In the genomic region with DNA sequence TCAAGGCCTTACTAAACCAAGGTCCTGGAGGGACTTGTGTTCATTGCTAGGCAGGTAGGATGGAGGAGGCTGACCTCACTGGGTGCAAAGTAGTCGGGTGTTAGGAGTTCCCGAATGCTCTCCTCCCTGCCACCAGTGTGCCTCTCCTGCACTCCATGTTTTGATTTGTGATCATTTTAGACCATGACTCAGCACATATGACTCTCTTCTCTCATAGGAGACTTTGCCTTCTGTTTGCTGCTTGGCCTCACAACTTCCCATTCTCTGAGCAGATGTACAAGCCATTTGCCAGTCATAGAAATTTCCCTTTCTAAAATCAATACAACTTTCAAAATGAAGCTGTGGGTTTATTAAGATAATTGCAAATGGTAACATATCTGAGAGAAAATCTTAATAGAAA, we compare ENCODE assay signal across 22 cellular contexts. TPM values are rescaled to one million over a fixed set of nuclear protein-coding genes. Genes with fewer than 3 reads are reported as not detected.
DNase-seq lines count a peak whose midpoint lies in the region; ATAC-seq and TF ChIP-seq lines count a peak whose summit lies in the region.
"Had no signal": no experiment of that assay in that cellular context is flagged by ENCODE, and none has a peak within 500 bp of the region (broad histone marks: within the 10 kb centered on the region; RNA-seq: fewer than 3 reads in every experiment).

No MANE protein-coding gene starts in this region.

- intact Hi-C loops in PC-9 (cut with micrococcal nuclease; ENCODE audit: unreplicated experiment) (no loop called here), Right ventricle myocardium superior (cut with DNase I) (no loop called here)

- peak overlapping the region; percentile 36 for H3K27ac Mint-ChIP-seq in neural progenitor cell
- H3K27ac Mint-ChIP-seq in type B pancreatic cell, result no peak overlapping the region
- H3K27ac Mint-ChIP-seq: activated CD4-positive, alpha-beta T cell treated with anti-CD3 and anti-CD28 coated beads, Interleukin-2, amount 10 ng/mL, durations not matched to agents 7 days and 5 days; CD4-positive, alpha-beta memory T cell; nephron progenitor cell had no signal

- peak overlapping the region; percentile 52; the same call in 1 of the 2 replicates for H2AFZ ChIP-seq in PC-9
- no peak overlapping the region for H2AFZ ChIP-seq in neural progenitor cell (replicated peaks)

- CTCF ChIA-PET in PC-9 (lab: Charles Lee), result no interaction called here

- no peaks in the 10 kb centered on the region for H3K4me1 ChIP-seq in PC-9 (replicated peaks; ENCODE audit: insufficient read depth)
- H3K4me1 ChIP-seq in neural progenitor cell, result peaks cover 3% of the 10 kb centered on the region
- H3K4me1 ChIP-seq: gastroesophageal sphincter, HAP-1, testis had no signal

- BruUV-seq in PC-9 (replicated peaks; lab: Mats Ljungman, UMichigan), result no TSS peak

- TF ChIP-seq CTCF in PC-9 (conservative IDR thresholded peaks at IDR 0.05) (no peak), neural progenitor cell (IDR thresholded peaks at IDR 0.05) (no peak), type B pancreatic cell (conservative IDR thresholded peaks at IDR 0.05) (no peak)

- H3K36me3 ChIP-seq in PC-9 (ENCODE audit: low read depth) (no peaks in the 10 kb centered on the region), neural progenitor cell (no peaks in the 10 kb centered on the region)
- H3K36me3 ChIP-seq: gastroesophageal sphincter, HAP-1, SJCRH30 had no signal

- H3K4me2 ChIP-seq in PC-9 (no peak overlapping the region), neural progenitor cell (no peak overlapping the region)

- no peak overlapping the region for H3K9ac ChIP-seq in neural progenitor cell

- no peaks in the 10 kb centered on the region for H3K27me3 Mint-ChIP-seq in neural progenitor cell (ENCODE audit: insufficient read depth, low read depth)
- H3K27me3 Mint-ChIP-seq in type B pancreatic cell, result no peaks in the 10 kb centered on the region
- H3K27me3 Mint-ChIP-seq: activated CD4-positive, alpha-beta T cell treated with anti-CD3 and anti-CD28 coated beads, Interleukin-2, amount 10 ng/mL, durations not matched to agents 7 days and 5 days; brain; CD4-positive, alpha-beta memory T cell had no signal

- no peaks in the 10 kb centered on the region for H3K9me2 ChIP-seq in PC-9 (ENCODE audit: insufficient read depth)

- H3K4me3 ChIP-seq in PC-9, result no peak overlapping the region
- H3K4me3 ChIP-seq in neural progenitor cell, result no peak overlapping the region
- H3K4me3 ChIP-seq: gastroesophageal sphincter, HAP-1, lung, SJCRH30, testis had no signal

- H3K4me1 Mint-ChIP-seq in neural progenitor cell, result peaks cover 4% of the 10 kb centered on the region
- peaks cover 24% of the 10 kb centered on the region for H3K4me1 Mint-ChIP-seq in type B pancreatic cell (ENCODE audit: unreplicated experiment)
- H3K4me1 Mint-ChIP-seq: activated CD4-positive, alpha-beta T cell treated with anti-CD3 and anti-CD28 coated beads, Interleukin-2, amount 10 ng/mL, durations not matched to agents 7 days and 5 days; CD4-positive, alpha-beta memory T cell had no signal

- H3K27ac ChIP-seq in PC-9, result no peak overlapping the region
- no peak overlapping the region for H3K27ac ChIP-seq in neural progenitor cell
- H3K27ac ChIP-seq: gastroesophageal sphincter, SJCRH30, testis had no signal

- no peak overlapping the region for H3K4me3 Mint-ChIP-seq in neural progenitor cell
- H3K4me3 Mint-ChIP-seq in type B pancreatic cell, result no peak overlapping the region
- H3K4me3 Mint-ChIP-seq: activated CD4-positive, alpha-beta T cell treated with anti-CD3 and anti-CD28 coated beads, Interleukin-2, amount 10 ng/mL, durations not matched to agents 7 days and 5 days; brain; CD4-positive, alpha-beta memory T cell; nephron progenitor cell had no signal

- H4K20me1 ChIP-seq in PC-9 (ENCODE audit: insufficient read depth) (no peaks in the 10 kb centered on the region), neural progenitor cell (ENCODE audit: low read depth) (no peaks in the 10 kb centered on the region)

- H3K9me3 Mint-ChIP-seq in neural progenitor cell (no peaks in the 10 kb centered on the region), type B pancreatic cell (no peaks in the 10 kb centered on the region)
- H3K9me3 Mint-ChIP-seq: activated CD4-positive, alpha-beta T cell treated with anti-CD3 and anti-CD28 coated beads, Interleukin-2, amount 10 ng/mL, durations not matched to agents 7 days and 5 days had no signal

- no peaks in the 10 kb centered on the region for H3K79me2 ChIP-seq in PC-9 (ENCODE audit: low read depth)
- H3K79me2 ChIP-seq in neural progenitor cell (ENCODE audit: low read depth), result no peaks in the 10 kb centered on the region

- H3F3A ChIP-seq in PC-9 (ENCODE audit: insufficient read depth, low read depth), result no peaks in the 10 kb centered on the region
- no peaks in the 10 kb centered on the region for H3F3A ChIP-seq in neural progenitor cell (ENCODE audit: low read depth)

- H3K36me3 Mint-ChIP-seq in neural progenitor cell, result no peaks in the 10 kb centered on the region
- H3K36me3 Mint-ChIP-seq in type B pancreatic cell, result no peaks in the 10 kb centered on the region
- H3K36me3 Mint-ChIP-seq: brain; CD4-positive, alpha-beta memory T cell had no signal

- ATAC-seq in esophagus mucosa (peak; percentile 8), Right ventricle myocardium superior (ENCODE audit: poor library complexity) (no peak), GM18861 (IDR thresholded peaks at IDR 0.05; ENCODE audit: unreplicated experiment) (no peak)
- ATAC-seq: gastroesophageal sphincter had no signal

- H3K9me3 ChIP-seq in PC-9 (ENCODE audit: insufficient read depth, low read depth), result no peaks in the 10 kb centered on the region
- no peaks in the 10 kb centered on the region for H3K9me3 ChIP-seq in neural progenitor cell (ENCODE audit: low read depth)
- H3K9me3 ChIP-seq: gastroesophageal sphincter, HAP-1, testis had no signal

- H3K27me3 ChIP-seq in PC-9 (ENCODE audit: insufficient read depth, low read depth), result no peaks in the 10 kb centered on the region
- H3K27me3 ChIP-seq in neural progenitor cell, result no peaks in the 10 kb centered on the region
- H3K27me3 ChIP-seq: gastroesophageal sphincter, SJCRH30, testis had no signal

- DNase-seq in EL (peak; percentile 5), PC-9 (no peak), neural progenitor cell (ENCODE audit: low spot score) (no peak), type B pancreatic cell (ENCODE audit: extremely low spot score, unreplicated experiment) (no peak), Right ventricle myocardium superior (no peak)
- DNase-seq: activated CD4-positive, alpha-beta T cell treated with anti-CD3 and anti-CD28 coated beads, Interleukin-2, amount 10 ng/mL, durations not matched to agents 7 days and 5 days; activated naive CD4-positive, alpha-beta T cell treated with anti-CD3 and anti-CD28 coated beads, Interleukin-2, amount 50 U/mL, for 16 hours; activated T-cell treated with anti-CD3 and anti-CD28 coated beads for 4 hours; CD4-positive, alpha-beta memory T cell; effector CD4-positive, alpha-beta T cell; KG1; NCI-H1105 treated with DMSO at 0.1 percent for 48 hours; nephron progenitor cell; SJCRH30; T1000; testis had no signal

- POLR2A ChIA-PET in PC-9 (lab: Charles Lee; ENCODE audit: unreplicated experiment), result no interaction called here

RNA-seq across cellular contexts. Expression of gene LRIG3, which starts 46.6 kb away (rescaled TPM):
- total RNA-seq in PC-9 (2021) (8.8 and 10.6 TPM in 2 replicates), esophagus mucosa (28.2 TPM), neural progenitor cell (ENCODE audit: low replicate concordance) (56.2 and 67.5 TPM in 2 replicates), type B pancreatic cell (ENCODE audit: low replicate concordance) (32.4 and 51.4 TPM in 2 replicates), Right ventricle myocardium superior (5.5 TPM)
- total RNA-seq: activated CD4-positive, alpha-beta T cell treated with anti-CD3 and anti-CD28 coated beads, Interleukin-2, amount 10 ng/mL, durations not matched to agents 7 days and 5 days; CD4-positive, alpha-beta memory T cell had no signal
